Comparison of ENCODE assay signal across 8 cellular contexts in the genomic region with DNA sequence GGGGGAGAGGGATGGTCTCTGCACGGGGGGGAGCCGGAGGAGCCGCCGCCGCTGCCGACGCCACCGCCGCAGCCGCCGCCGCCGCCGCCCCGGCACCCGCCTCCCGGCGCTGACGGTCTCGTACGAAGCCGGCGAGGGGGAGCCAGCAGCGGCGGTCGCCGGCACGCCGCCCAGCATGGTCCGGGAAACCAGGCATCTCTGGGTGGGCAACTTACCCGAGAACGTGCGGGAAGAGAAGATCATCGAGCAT. TPM values are rescaled to one million over a fixed set of nuclear protein-coding genes. Genes with fewer than 3 reads are reported as not detected.
DNase-seq lines count a peak whose midpoint lies in the region; ATAC-seq and TF ChIP-seq lines count a peak whose summit lies in the region.

No MANE protein-coding gene starts in this region.

- no peaks in the 10 kb centered on the region for H3K27me3 ChIP-seq in kidney epithelial cell (ENCODE audit: control insufficient read depth, insufficient read depth, low read length)
- no peaks in the 10 kb centered on the region for H3K27me3 ChIP-seq in suprapubic skin

- TF ChIP-seq CTCF in kidney epithelial cell (IDR thresholded peaks at IDR 0.05; ENCODE audit: insufficient read depth, low read length, poor library complexity, severe bottlenecking): no peak
- TF ChIP-seq CTCF in suprapubic skin (IDR thresholded peaks at IDR 0.05): no peak

- H3K9me3 ChIP-seq in suprapubic skin: no peaks in the 10 kb centered on the region

- no peak for TF ChIP-seq EP300 in suprapubic skin (IDR thresholded peaks at IDR 0.05)

- DNase-seq in T-helper 1 cell: no peak
- DNase-seq in kidney epithelial cell (ENCODE audit: low read depth): no peak
- DNase-seq in suprapubic skin (ENCODE audit: low spot score in 2 of 2): no peak

- peak overlapping the region; percentile 73 for H3K27ac Mint-ChIP-seq in T-helper 1 cell treated with Interleukin-12 subunit alpha and Interleukin-12 subunit beta and Interleukin-4 antibody, amounts not matched to agents 30 μg/mL and 1 μg/mL, for 36 hours
- peak overlapping the region; percentile 81 for H3K27ac Mint-ChIP-seq in activated naive CD8-positive, alpha-beta T cell

- no CpG with 5 or more reads among the region's 34 CpGs for WGBS in suprapubic skin

- peaks cover 28% of the 10 kb centered on the region for H3K4me1 Mint-ChIP-seq in T-helper 1 cell treated with Interleukin-12 subunit alpha and Interleukin-12 subunit beta and Interleukin-4 antibody, amounts not matched to agents 30 μg/mL and 1 μg/mL, for 36 hours (ENCODE audit: low read depth)
- H3K4me1 Mint-ChIP-seq in activated naive CD8-positive, alpha-beta T cell (ENCODE audit: low read depth): peaks cover 53% of the 10 kb centered on the region

- peak overlapping the region; percentile 99 for H3K27ac ChIP-seq in suprapubic skin

- peak in 1 of 2 donors; percentile 51 for TF ChIP-seq POLR2A in suprapubic skin (IDR thresholded peaks at IDR 0.05)

- H3K27me3 Mint-ChIP-seq in T-helper 1 cell treated with Interleukin-12 subunit alpha and Interleukin-12 subunit beta and Interleukin-4 antibody, amounts not matched to agents 30 μg/mL and 1 μg/mL, for 36 hours (ENCODE audit: low read depth): no peaks in the 10 kb centered on the region
- H3K27me3 Mint-ChIP-seq in activated naive CD8-positive, alpha-beta T cell: no peaks in the 10 kb centered on the region

- H3K36me3 ChIP-seq in kidney epithelial cell (ENCODE audit: control insufficient read depth, insufficient read depth, low read length): no peaks in the 10 kb centered on the region
- H3K36me3 ChIP-seq in suprapubic skin: no peaks in the 10 kb centered on the region

- ATAC-seq in GM19035 (IDR thresholded peaks at IDR 0.05; ENCODE audit: unreplicated experiment): no peak
- ATAC-seq in HG03139 (IDR thresholded peaks at IDR 0.05; ENCODE audit: unreplicated experiment): no peak
- ATAC-seq in HG03045 (IDR thresholded peaks at IDR 0.05; ENCODE audit: unreplicated experiment): no peak

- H3K4me3 ChIP-seq in kidney epithelial cell (ENCODE audit: low read depth, low read length) (peak overlapping the region; percentile 90), suprapubic skin (peak overlapping the region; percentile 95)

- H3K36me3 Mint-ChIP-seq in T-helper 1 cell treated with Interleukin-12 subunit alpha and Interleukin-12 subunit beta and Interleukin-4 antibody, amounts not matched to agents 30 μg/mL and 1 μg/mL, for 36 hours (ENCODE audit: low read depth): no peaks in the 10 kb centered on the region
- H3K36me3 Mint-ChIP-seq in activated naive CD8-positive, alpha-beta T cell: no peaks in the 10 kb centered on the region

- peaks cover 71% of the 10 kb centered on the region for H3K4me1 ChIP-seq in suprapubic skin

- no peaks in the 10 kb centered on the region for H3K9me3 Mint-ChIP-seq in T-helper 1 cell treated with Interleukin-12 subunit alpha and Interleukin-12 subunit beta and Interleukin-4 antibody, amounts not matched to agents 30 μg/mL and 1 μg/mL, for 36 hours
- H3K9me3 Mint-ChIP-seq in activated naive CD8-positive, alpha-beta T cell (ENCODE audit: low read depth): no peaks in the 10 kb centered on the region

- H3K4me3 Mint-ChIP-seq in T-helper 1 cell treated with Interleukin-12 subunit alpha and Interleukin-12 subunit beta and Interleukin-4 antibody, amounts not matched to agents 30 μg/mL and 1 μg/mL, for 36 hours: peak overlapping the region; percentile 74
- peak overlapping the region; percentile 92 for H3K4me3 Mint-ChIP-seq in activated naive CD8-positive, alpha-beta T cell

RNA-seq across cellular contexts. Expression of gene SPEN, which starts 0.3 kb away (rescaled TPM):
- total RNA-seq in kidney epithelial cell: 24.0 and 29.1 TPM in 2 replicates
- 10 to 100 TPM; 55.0 to 79.7 (median 63.8) TPM for total RNA-seq in suprapubic skin

RNA-seq across cellular contexts. Expression of gene UQCRHL, which starts 40.4 kb away (rescaled TPM):
- total RNA-seq in kidney epithelial cell (1.8 and 1.9 TPM in 2 replicates), suprapubic skin (1 to 10 TPM in 2 of 4 donors, under 1 TPM in 2; 0.68 to 3.2 (median 1.3) TPM)
